Comparison of ENCODE assay signal across 28 cellular contexts in genomic region chr11:126589492-126589803, GRCh38.
"Had no signal": no experiment of that assay in that cellular context is flagged by ENCODE, and none has a peak within 500 bp of the region (broad histone marks: within the 10 kb centered on the region; RNA-seq: fewer than 3 reads in every experiment).

No MANE protein-coding gene starts in this region.

- FAIRE-seq: endometrium, islet of Langerhans, small intestine had no signal

- H3K4me3 Mint-ChIP-seq: activated CD4-positive, alpha-beta memory T cell treated with anti-CD3 and anti-CD28 coated beads, Interleukin-2, amount 10 ng/mL, durations not matched to agents 7 days and 5 days; activated CD4-positive, alpha-beta T cell treated with anti-CD3 and anti-CD28 coated beads, Interleukin-2, amount 10 ng/mL, durations not matched to agents 24 days and 14 days; activated naive CD4-positive, alpha-beta T cell treated with anti-CD3 and anti-CD28 coated beads for 36 hours; activated T-cell treated with anti-CD3 and anti-CD28 coated beads, Interleukin-2, amount 50 U/mL, for 72 hours; dendritic cell treated with granulocyte-macrophage colony-stimulating factor and Interleukin-4, amounts not matched to agents 40 ng/mL and 50 ng/mL, for 4 days; stimulated activated memory B cell treated with anti-CD40 and anti-IgM and Interleukin-4, amounts not matched to agents 10 μg/mL and 1 μg/mL and 100 μg/mL, for 72 hours had no signal

- ATAC-seq: activated CD4-positive, CD25-positive, alpha-beta regulatory T cell treated with anti-CD3 and anti-CD28 coated beads, Interleukin-2, amount 50 U/mL, for 24 hours; activated T-cell treated with anti-CD3 and anti-CD28 coated beads, Interleukin-2, amount 50 U/mL, for 72 hours; body of pancreas; gastrocnemius medialis; mucosa of descending colon; sciatic nerve; stimulated activated memory B cell treated with anti-CD40 and anti-IgM and Interleukin-4, amounts not matched to agents 10 μg/mL and 1 μg/mL and 100 μg/mL, for 72 hours had no signal

- DNase-seq: activated CD4-positive, alpha-beta memory T cell treated with anti-CD3 and anti-CD28 coated beads, Interleukin-2, amount 10 ng/mL, durations not matched to agents 7 days and 5 days; activated CD4-positive, alpha-beta T cell treated with anti-CD3 and anti-CD28 coated beads, Interleukin-2, amount 10 ng/mL, durations not matched to agents 24 days and 14 days; activated effector memory CD4-positive, alpha-beta T cell treated with Interleukin-2 at 50 U/mL for 16 hours; activated naive CD4-positive, alpha-beta T cell treated with anti-CD3 and anti-CD28 coated beads for 36 hours; activated T-cell treated with anti-CD3 and anti-CD28 coated beads, Interleukin-2, amount 50 U/mL, for 72 hours; body of pancreas; caudate nucleus; effector CD4-positive, alpha-beta T cell; erythroblast; gastrocnemius medialis; hippocampal formation; lower lobe of right lung; mesendoderm; mucosa of descending colon; occipital lobe; posterior cingulate gyrus; small intestine; stimulated activated CD4-positive, alpha-beta T cell treated with anti-CD3 and anti-CD28 coated beads, Interleukin-2, amount 100 ng/mL, for 24 hours; stomach had no signal

- H3K27ac ChIP-seq: body of pancreas, gastrocnemius medialis, lower lobe of right lung, stomach, suprapubic skin, tibial nerve, VCaP had no signal

- H3K27me3 Mint-ChIP-seq: activated CD4-positive, alpha-beta memory T cell treated with anti-CD3 and anti-CD28 coated beads, Interleukin-2, amount 10 ng/mL, durations not matched to agents 7 days and 5 days; activated CD4-positive, alpha-beta T cell treated with anti-CD3 and anti-CD28 coated beads, Interleukin-2, amount 10 ng/mL, durations not matched to agents 24 days and 14 days; dendritic cell treated with granulocyte-macrophage colony-stimulating factor and Interleukin-4, amounts not matched to agents 40 ng/mL and 50 ng/mL, for 4 days; stimulated activated memory B cell treated with anti-CD40 and anti-IgM and Interleukin-4, amounts not matched to agents 10 μg/mL and 1 μg/mL and 100 μg/mL, for 72 hours had no signal

- H3K9me3 Mint-ChIP-seq: activated CD4-positive, alpha-beta memory T cell treated with anti-CD3 and anti-CD28 coated beads, Interleukin-2, amount 10 ng/mL, durations not matched to agents 7 days and 5 days; activated CD4-positive, alpha-beta T cell treated with anti-CD3 and anti-CD28 coated beads, Interleukin-2, amount 10 ng/mL, durations not matched to agents 24 days and 14 days; activated naive CD4-positive, alpha-beta T cell treated with anti-CD3 and anti-CD28 coated beads for 36 hours; activated T-cell treated with anti-CD3 and anti-CD28 coated beads, Interleukin-2, amount 50 U/mL, for 72 hours; dendritic cell treated with granulocyte-macrophage colony-stimulating factor and Interleukin-4, amounts not matched to agents 40 ng/mL and 50 ng/mL, for 4 days; stimulated activated memory B cell treated with anti-CD40 and anti-IgM and Interleukin-4, amounts not matched to agents 10 μg/mL and 1 μg/mL and 100 μg/mL, for 72 hours had no signal

- H3K4me3 ChIP-seq: body of pancreas, gastrocnemius medialis, lower lobe of right lung, mucosa of descending colon, stomach, suprapubic skin, tibial nerve had no signal

- H3K9me3 ChIP-seq: body of pancreas, gastrocnemius medialis, lower lobe of right lung, mucosa of descending colon, stomach, suprapubic skin, tibial nerve had no signal

- H3K4me1 Mint-ChIP-seq: activated CD4-positive, alpha-beta memory T cell treated with anti-CD3 and anti-CD28 coated beads, Interleukin-2, amount 10 ng/mL, durations not matched to agents 7 days and 5 days; activated CD4-positive, alpha-beta T cell treated with anti-CD3 and anti-CD28 coated beads, Interleukin-2, amount 10 ng/mL, durations not matched to agents 24 days and 14 days; stimulated activated memory B cell treated with anti-CD40 and anti-IgM and Interleukin-4, amounts not matched to agents 10 μg/mL and 1 μg/mL and 100 μg/mL, for 72 hours had no signal

- H3K36me3 Mint-ChIP-seq: stimulated activated memory B cell treated with anti-CD40 and anti-IgM and Interleukin-4, amounts not matched to agents 10 μg/mL and 1 μg/mL and 100 μg/mL, for 72 hours had no signal

- H3K27ac Mint-ChIP-seq: activated CD4-positive, alpha-beta memory T cell treated with anti-CD3 and anti-CD28 coated beads, Interleukin-2, amount 10 ng/mL, durations not matched to agents 7 days and 5 days; activated CD4-positive, alpha-beta T cell treated with anti-CD3 and anti-CD28 coated beads, Interleukin-2, amount 10 ng/mL, durations not matched to agents 24 days and 14 days; activated naive CD4-positive, alpha-beta T cell treated with anti-CD3 and anti-CD28 coated beads for 36 hours; activated T-cell treated with anti-CD3 and anti-CD28 coated beads, Interleukin-2, amount 50 U/mL, for 72 hours; dendritic cell treated with granulocyte-macrophage colony-stimulating factor and Interleukin-4, amounts not matched to agents 40 ng/mL and 50 ng/mL, for 4 days; stimulated activated memory B cell treated with anti-CD40 and anti-IgM and Interleukin-4, amounts not matched to agents 10 μg/mL and 1 μg/mL and 100 μg/mL, for 72 hours had no signal

- H3K27me3 ChIP-seq: body of pancreas, tibial nerve had no signal

- H3K36me3 ChIP-seq: gastrocnemius medialis, lower lobe of right lung, stomach, suprapubic skin, tibial nerve had no signal
